In the genomic region with DNA sequence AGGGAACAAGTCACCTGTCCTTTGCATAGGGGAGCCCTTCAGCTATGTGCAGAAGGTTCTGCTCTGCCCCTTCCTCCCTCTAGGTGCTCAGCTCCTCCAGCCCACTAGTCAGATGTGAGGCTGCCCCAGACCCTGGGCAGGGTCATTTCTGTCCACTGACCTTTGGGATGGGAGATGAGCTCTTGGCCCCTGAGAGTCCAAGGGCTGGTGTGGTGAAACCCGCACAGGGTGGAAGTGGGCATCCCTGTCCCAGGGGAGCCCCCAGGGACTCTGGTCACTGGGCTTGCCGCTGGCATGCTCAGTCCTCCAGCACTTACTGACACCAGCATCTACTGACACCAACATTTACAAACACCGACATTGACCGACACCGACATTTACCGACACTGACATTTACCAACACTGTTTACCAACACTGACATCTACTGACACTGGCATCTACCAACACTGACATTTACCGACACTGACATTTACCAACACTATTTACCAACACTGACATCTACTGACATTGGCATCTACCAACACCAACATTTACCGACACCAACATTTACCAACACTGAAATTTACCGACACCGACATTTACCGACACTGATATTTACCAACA, we compare ENCODE assay signal across 16 cellular contexts.
A peak's percentile ranks its signal among the peaks of the same experiment; 100 is the strongest.
DNase-seq lines count a peak whose midpoint lies in the region; ATAC-seq, FAIRE-seq and TF ChIP-seq lines count a peak whose summit lies in the region.
"Had no signal": no experiment of that assay in that cellular context is flagged by ENCODE, and none has a peak within 500 bp of the region (broad histone marks: within the 10 kb centered on the region; RNA-seq: fewer than 3 reads in every experiment).

No MANE protein-coding gene starts in this region.

- H4K20me1 ChIP-seq in DND-41 (ENCODE audit: insufficient read depth, low read length) = peaks cover 34% of the 10 kb centered on the region

- no peaks in the 10 kb centered on the region for H3K27me3 ChIP-seq in DND-41 (ENCODE audit: insufficient read depth, low read length, poor library complexity)
- H3K27me3 ChIP-seq in bronchial epithelial cell (ENCODE audit: control insufficient read depth, insufficient read depth, low read length) = no peaks in the 10 kb centered on the region
- no peaks in the 10 kb centered on the region for H3K27me3 ChIP-seq in liver (ENCODE audit: control insufficient read depth in 4 of 4, insufficient read depth in 4 of 4, low read length in 3 of 4)
- no peaks in the 10 kb centered on the region for H3K27me3 ChIP-seq in A673 (replicated peaks; ENCODE audit: insufficient read depth, low read depth, low read length, poor library complexity)
- H3K27me3 ChIP-seq in Peyer's patch = no peaks in the 10 kb centered on the region
- H3K27me3 ChIP-seq: BLaER1 treated with 17β-estradiol and CSF1 and Interleukin-3, amounts not matched to agents 10 nM and 100 nM had no signal

- no peak overlapping the region for H2AFZ ChIP-seq in DND-41 (ENCODE audit: low read depth, low read length)
- H2AFZ ChIP-seq: GM23248 had no signal

- no peak overlapping the region for H3K4me3 Mint-ChIP-seq in nephron progenitor cell
- H3K4me3 Mint-ChIP-seq: CD4-positive, CD25-positive, alpha-beta regulatory T cell had no signal

- H3K27ac ChIP-seq in DND-41 (ENCODE audit: low read length) (no peak overlapping the region), liver (ENCODE audit: low read depth in 1 of 2, low read length in 2 of 2) (peak overlapping the region; percentile 79 to 83), A673 (ENCODE audit: low read depth, low read length, poor library complexity, severe bottlenecking) (no peak overlapping the region), Peyer's patch (no peak overlapping the region)
- H3K27ac ChIP-seq: GM23248 had no signal

- no peak for ATAC-seq in DND-41 (ENCODE audit: insufficient read depth, low read depth)
- ATAC-seq in GM19467 (IDR thresholded peaks at IDR 0.05; ENCODE audit: unreplicated experiment) = no peak
- ATAC-seq: HCT116, K562 had no signal

- H3K36me3 Mint-ChIP-seq in nephron progenitor cell (ENCODE audit: low read depth) = peaks cover 25% of the 10 kb centered on the region

- H3K4me3 ChIP-seq in DND-41 (ENCODE audit: low read depth in 1 of 2, low read length in 2 of 2) (no peak overlapping the region), bronchial epithelial cell (ENCODE audit: low read depth, low read length) (no peak overlapping the region), liver (ENCODE audit: low read depth in 1 of 3, low read length in 3 of 3) (no peak overlapping the region), A673 (ENCODE audit: low read depth, low read length, poor library complexity, severe bottlenecking) (no peak overlapping the region), Peyer's patch (no peak overlapping the region)
- H3K4me3 ChIP-seq: BLaER1 treated with 17β-estradiol and CSF1 and Interleukin-3, amounts not matched to agents 10 nM and 100 nM; GM23248; K562 had no signal

- no TSS peak for BruUV-seq in A673 (replicated peaks; lab: Mats Ljungman, UMichigan)

- peaks cover 61% of the 10 kb centered on the region for H3K36me3 ChIP-seq in DND-41 (ENCODE audit: insufficient read depth, low read length)
- H3K36me3 ChIP-seq in bronchial epithelial cell (ENCODE audit: control insufficient read depth, insufficient read depth, low read length) = peaks cover 9% of the 10 kb centered on the region
- peaks cover 2 to 16% (median 5%) of the 10 kb centered on the region in 4 donors for H3K36me3 ChIP-seq in liver (ENCODE audit: control insufficient read depth in 4 of 4, insufficient read depth in 3 of 4, low read depth in 1 of 4, low read length in 3 of 4)
- peaks cover 41% of the 10 kb centered on the region for H3K36me3 ChIP-seq in A673 (ENCODE audit: insufficient read depth, low read length, poor library complexity, severe bottlenecking)
- H3K36me3 ChIP-seq in Peyer's patch = peaks cover 0 to 64% (median 0%) of the 10 kb centered on the region in 3 donors

- H3K4me1 Mint-ChIP-seq in nephron progenitor cell = no peaks in the 10 kb centered on the region

- TF ChIP-seq CTCF in DND-41 (IDR thresholded peaks at IDR 0.05; ENCODE audit: borderline replicate concordance, extremely low read depth, low read length, poor library complexity, severe bottlenecking) = peak; percentile 23
- no peak for TF ChIP-seq CTCF in bronchial epithelial cell (IDR thresholded peaks at IDR 0.05; ENCODE audit: insufficient read depth, low read length, severe bottlenecking)
- TF ChIP-seq CTCF in liver (IDR thresholded peaks at IDR 0.05; ENCODE audit: low read depth, low read length, missing input control) = peak; percentile 10
- TF ChIP-seq CTCF in nephron progenitor cell (IDR thresholded peaks at IDR 0.05) = no peak
- no peak for TF ChIP-seq CTCF in A673 (conservative IDR thresholded peaks at IDR 0.05; ENCODE audit: low read depth, low read length)
- TF ChIP-seq CTCF in Peyer's patch (IDR thresholded peaks at IDR 0.05) = no peak

- whole genome bisulfite sequencing in liver = 45% methylated on average over 11 of the region's 11 CpGs

- H3K4me2 ChIP-seq in DND-41 (ENCODE audit: insufficient read depth, low read length) = no peak overlapping the region

- no peaks in the 10 kb centered on the region for H3K27me3 Mint-ChIP-seq in nephron progenitor cell (ENCODE audit: low read depth, poor library complexity)
- H3K27me3 Mint-ChIP-seq: CD4-positive, CD25-positive, alpha-beta regulatory T cell had no signal

- intact Hi-C loops in A673 (cut with micrococcal nuclease; ENCODE audit: unreplicated experiment) = no loop called here

- no peak for TF ChIP-seq POLR2A in Peyer's patch (IDR thresholded peaks at IDR 0.05)

- CTCF ChIA-PET in A673 (lab: Charles Lee) = no interaction called here

- FAIRE-seq in HTR-8/SVneo (lab: Jason Lieb, UNC) (peak; percentile 99), bronchial epithelial cell (lab: Jason Lieb, UNC) (peak; percentile 13)
- FAIRE-seq: A204.1, GM19239, H54, K562 had no signal

- H3K4me1 ChIP-seq in DND-41 (ENCODE audit: insufficient read depth, low read length) = no peaks in the 10 kb centered on the region
- peaks cover 12 to 44% (median 30%) of the 10 kb centered on the region in 4 donors for H3K4me1 ChIP-seq in liver (ENCODE audit: control insufficient read depth in 4 of 4, insufficient read depth in 4 of 4, low read length in 3 of 4)
- H3K4me1 ChIP-seq in A673 (ENCODE audit: insufficient read depth, low read length, poor library complexity, severe bottlenecking) = no peaks in the 10 kb centered on the region
- peaks cover 0 to 6% (median 0%) of the 10 kb centered on the region in 4 donors for H3K4me1 ChIP-seq in Peyer's patch

- POLR2A ChIA-PET in A673 (lab: Charles Lee; ENCODE audit: low non-redundant PET) = no interaction called here

- DNase-seq in DND-41 (no peak), HTR-8/SVneo (ENCODE audit: insufficient read length, low spot score) (no peak), bronchial epithelial cell (ENCODE audit: low read depth) (no peak), nephron progenitor cell (no peak), A673 (ENCODE audit: low spot score) (no peak), Peyer's patch (no peak)
- DNase-seq: CD4-positive, CD25-positive, alpha-beta regulatory T cell; GM23248 had no signal

- H3K9me3 Mint-ChIP-seq in nephron progenitor cell = no peaks in the 10 kb centered on the region
- H3K9me3 Mint-ChIP-seq: CD4-positive, CD25-positive, alpha-beta regulatory T cell had no signal

- TF ChIP-seq RAD21 in liver (IDR thresholded peaks at IDR 0.05) = peak; percentile 57 to 60

- no peaks in the 10 kb centered on the region for H3K79me2 ChIP-seq in DND-41 (ENCODE audit: insufficient read depth, low read length)

- H3K9me3 ChIP-seq in DND-41 (ENCODE audit: insufficient read depth, low read length, severe bottlenecking) = no peaks in the 10 kb centered on the region
- no peaks in the 10 kb centered on the region for H3K9me3 ChIP-seq in liver (ENCODE audit: control insufficient read depth in 4 of 4, low read length in 3 of 4)
- no peaks in the 10 kb centered on the region for H3K9me3 ChIP-seq in A673 (ENCODE audit: low read depth, low read length, poor library complexity, severe bottlenecking)
- no peaks in the 10 kb centered on the region for H3K9me3 ChIP-seq in Peyer's patch

- H3K9ac ChIP-seq in DND-41 (ENCODE audit: low read depth, low read length) (no peak overlapping the region), liver (ENCODE audit: low read depth in 1 of 2, low read length in 2 of 2) (no peak overlapping the region)
- H3K9ac ChIP-seq: GM23248 had no signal

- H3K27ac Mint-ChIP-seq in nephron progenitor cell = no peak overlapping the region
- H3K27ac Mint-ChIP-seq: CD4-positive, CD25-positive, alpha-beta regulatory T cell had no signal

TF ChIP-seq in liver, 16 proteins besides CTCF, POLR2A, EP300 and RAD21 (continues in another document):
- TF ChIP-seq HNF4A (conservative IDR thresholded peaks at IDR 0.05) (peak; percentile 73 to 90), YY1 (IDR thresholded peaks at IDR 0.05) (peak; percentile 58), RXRA (IDR thresholded peaks at IDR 0.05) (peak; percentile 79 to 89), JUND (IDR thresholded peaks at IDR 0.05) (peak in 1 of 2 donors; percentile 22), SP1 (IDR thresholded peaks at IDR 0.05) (peak; percentile 65), FOXA1 (IDR thresholded peaks at IDR 0.05) (peak; percentile 87), NR2F2 (IDR thresholded peaks at IDR 0.05) (peak; percentile 40), HNF4G (IDR thresholded peaks at IDR 0.05) (peak; percentile 66)
- TF ChIP-seq, protein P1, sequence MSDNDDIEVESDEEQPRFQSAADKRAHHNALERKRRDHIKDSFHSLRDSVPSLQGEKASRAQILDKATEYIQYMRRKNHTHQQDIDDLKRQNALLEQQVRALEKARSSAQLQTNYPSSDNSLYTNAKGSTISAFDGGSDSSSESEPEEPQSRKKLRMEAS (IDR thresholded peaks at IDR 0.05) = no peak
- TF ChIP-seq, protein P2, sequence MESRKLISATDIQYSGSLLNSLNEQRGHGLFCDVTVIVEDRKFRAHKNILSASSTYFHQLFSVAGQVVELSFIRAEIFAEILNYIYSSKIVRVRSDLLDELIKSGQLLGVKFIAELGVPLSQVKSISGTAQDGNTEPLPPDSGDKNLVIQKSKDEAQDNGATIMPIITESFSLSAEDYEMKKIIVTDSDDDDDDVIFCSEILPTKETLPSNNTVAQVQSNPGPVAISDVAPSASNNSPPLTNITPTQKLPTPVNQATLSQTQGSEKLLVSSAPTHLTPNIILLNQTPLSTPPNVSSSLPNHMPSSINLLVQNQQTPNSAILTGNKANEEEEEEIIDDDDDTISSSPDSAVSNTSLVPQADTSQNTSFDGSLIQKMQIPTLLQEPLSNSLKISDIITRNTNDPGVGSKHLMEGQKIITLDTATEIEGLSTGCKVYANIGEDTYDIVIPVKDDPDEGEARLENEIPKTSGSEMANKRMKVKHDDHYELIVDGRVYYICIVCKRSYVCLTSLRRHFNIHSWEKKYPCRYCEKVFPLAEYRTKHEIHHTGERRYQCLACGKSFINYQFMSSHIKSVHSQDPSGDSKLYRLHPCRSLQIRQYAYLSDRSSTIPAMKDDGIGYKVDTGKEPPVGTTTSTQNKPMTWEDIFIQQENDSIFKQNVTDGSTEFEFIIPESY (IDR thresholded peaks at IDR 0.05) = no peak
- TF ChIP-seq, protein P3, sequence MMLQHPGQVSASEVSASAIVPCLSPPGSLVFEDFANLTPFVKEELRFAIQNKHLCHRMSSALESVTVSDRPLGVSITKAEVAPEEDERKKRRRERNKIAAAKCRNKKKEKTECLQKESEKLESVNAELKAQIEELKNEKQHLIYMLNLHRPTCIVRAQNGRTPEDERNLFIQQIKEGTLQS (IDR thresholded peaks at IDR 0.05) = no peak

Comparison
In these comparisons a context has a peak if more than half of its experiments do, and no peak if none do; other contexts are left out.
1. H3K27ac ChIP-seq: peak in liver (2 of 2); none in DND-41 (single experiment), A673 (single experiment) and Peyer's patch (0 of 4).
2. CTCF ChIP-seq: peak in DND-41 (single experiment) and liver (single experiment); none in bronchial epithelial cell (single experiment), nephron progenitor cell (single experiment), A673 (single experiment) and Peyer's patch (0 of 6).